8 cellular contexts compared by ENCODE assay signal in genomic region chr3:161221881-161222600, GRCh38. TPM values are rescaled to one million over a fixed set of nuclear protein-coding genes. Genes with fewer than 3 reads are reported as not detected.
A peak's percentile ranks its signal among the peaks of the same experiment; 100 is the strongest.
DNase-seq lines count a peak whose midpoint lies in the region; ATAC-seq, FAIRE-seq and TF ChIP-seq lines count a peak whose summit lies in the region.

No MANE protein-coding gene starts in this region.

- no peak overlapping the region for H3K23ac ChIP-seq in H9 (ENCODE audit: insufficient read length, low read depth, low read length)
- no peak overlapping the region for H3K23ac ChIP-seq in mesenchymal stem cell (ENCODE audit: low read length in 2 of 2)

- H3K56ac ChIP-seq in H9 (ENCODE audit: insufficient read length, low read depth, low read length): no peak overlapping the region

- ATAC-seq in CD4-positive, alpha-beta T cell (ENCODE audit: poor library complexity): no peak
- ATAC-seq in GM21360 (IDR thresholded peaks at IDR 0.05; ENCODE audit: unreplicated experiment): no peak

- H3K9me3 Mint-ChIP-seq in CD4-positive, alpha-beta T cell: no peaks in the 10 kb centered on the region
- peaks cover 2 to 3% of the 10 kb centered on the region in 2 experiments; a peak in 4 of 5 replicates for H3K9me3 Mint-ChIP-seq in H9

- no peaks in the 10 kb centered on the region for H3K9me3 ChIP-seq in CD4-positive, alpha-beta T cell (ENCODE audit: control insufficient read depth, low read length)
- no peaks in the 10 kb centered on the region for H3K9me3 ChIP-seq in H9 (ENCODE audit: control insufficient read depth, low read depth, low read length)
- no peaks in the 10 kb centered on the region for H3K9me3 ChIP-seq in duodenal mucosa (ENCODE audit: control insufficient read depth in 1 of 2, low read length in 2 of 2)
- no peaks in the 10 kb centered on the region for H3K9me3 ChIP-seq in mesenchymal stem cell (ENCODE audit: control insufficient read depth, low read length)

- POLR2A ChIA-PET in CD4-positive, alpha-beta T cell (lab: Charles Lee): interaction anchor here (0.6 to 2.8 kb wide), 8 partner anchors 9 to 808 kb away, joined by 3 to 11 read pairs (median 4); no protein-coding TSS in a partner anchor
- POLR2A ChIA-PET in RWPE1 (lab: Yijun Ruan, JAX; ENCODE audit: low non-redundant PET): no interaction called here

- intact Hi-C loops in CD4-positive, alpha-beta T cell (cut with DNase I, micrococcal nuclease): loop anchor here in 1 of 2 experiments (5.0 kb wide), 3 partner anchors 465 to 825 kb away; partner anchors contain the start of genes IFT80, KPNA4, PPM1L and SMC4

- no peaks in the 10 kb centered on the region for H4K20me1 ChIP-seq in H9 (ENCODE audit: control insufficient read depth, insufficient read depth, insufficient read length)

- H3K27ac ChIP-seq in CD4-positive, alpha-beta T cell (ENCODE audit: low read depth, low read length): no peak overlapping the region
- H3K27ac ChIP-seq in H9 (ENCODE audit: insufficient read length, low read depth, low read length): no peak overlapping the region
- peak overlapping the region; percentile 82 for H3K27ac ChIP-seq in RWPE1
- H3K27ac ChIP-seq in duodenal mucosa (ENCODE audit: low read depth, low read length): peak overlapping the region; percentile 86
- no peak overlapping the region for H3K27ac ChIP-seq in mesenchymal stem cell (ENCODE audit: low read length, poor library complexity, severe bottlenecking)

- H2BK20ac ChIP-seq in H9 (ENCODE audit: low read depth, low read length, poor library complexity, severe bottlenecking): no peak overlapping the region

- H3K23me2 ChIP-seq in H9 (ENCODE audit: insufficient read length, low read depth, low read length, poor library complexity, severe bottlenecking): peaks cover 3% of the 10 kb centered on the region

- peak overlapping the region; percentile 94 for H3K27ac Mint-ChIP-seq in CD4-positive, alpha-beta T cell
- H3K27ac Mint-ChIP-seq in H9: peak overlapping the region in 2 of 3 experiments; percentile 79 to 93; a peak in 4 of 7 replicates

- H3K14ac ChIP-seq in H9 (ENCODE audit: insufficient read depth, low read length) (no peak overlapping the region), mesenchymal stem cell (ENCODE audit: low read length in 2 of 2) (no peak overlapping the region)

- no peak overlapping the region for H4K8ac ChIP-seq in H9 (replicated peaks; ENCODE audit: insufficient read length, low read depth, low read length)
- H4K8ac ChIP-seq in mesenchymal stem cell (ENCODE audit: low read length): no peak overlapping the region

- no peak overlapping the region for H3K4ac ChIP-seq in H9 (ENCODE audit: low read depth, low read length)
- H3K4ac ChIP-seq in mesenchymal stem cell (ENCODE audit: low read depth in 1 of 2, low read length in 2 of 2): no peak overlapping the region

- FAIRE-seq in urothelium cell line (lab: Jason Lieb, UNC): no peak

- H3K27me3 ChIP-seq in CD4-positive, alpha-beta T cell (ENCODE audit: control insufficient read depth, insufficient read depth, low read length): no peaks in the 10 kb centered on the region
- H3K27me3 ChIP-seq in H9 (ENCODE audit: insufficient read depth, low read length) (no peaks in the 10 kb centered on the region), duodenal mucosa (ENCODE audit: control insufficient read depth in 1 of 2, insufficient read depth in 2 of 2, low read length in 2 of 2) (no peaks in the 10 kb centered on the region), mesenchymal stem cell (ENCODE audit: control insufficient read depth in 1 of 2, insufficient read depth in 1 of 2, low read length in 2 of 2) (no peaks in the 10 kb centered on the region)

- peaks cover 9% of the 10 kb centered on the region; the same call in 1 of the 2 replicates for H3K79me2 ChIP-seq in H9 (ENCODE audit: insufficient read depth, low read length)

- H4K91ac ChIP-seq in H9 (ENCODE audit: insufficient read length, low read depth, low read length): no peak overlapping the region
- H4K91ac ChIP-seq in mesenchymal stem cell (ENCODE audit: low read length): no peak overlapping the region

- H3K9ac ChIP-seq in H9 (ENCODE audit: extremely low read depth, insufficient read length, low read length) (peak overlapping the region; percentile 91), duodenal mucosa (ENCODE audit: low read depth in 1 of 2, low read length in 2 of 2) (peak overlapping the region; percentile 92 to 94), mesenchymal stem cell (ENCODE audit: low read length) (peak overlapping the region; percentile 96)

- H3K27me3 Mint-ChIP-seq in CD4-positive, alpha-beta T cell: peaks cover 3% of the 10 kb centered on the region
- no peaks in the 10 kb centered on the region for H3K27me3 Mint-ChIP-seq in H9 (ENCODE audit: low read depth)

- peak overlapping the region; percentile 94 to 99 for H3K4me3 ChIP-seq in duodenal mucosa (ENCODE audit: low read depth in 1 of 2, low read length in 2 of 2)
- peak overlapping the region; percentile 91 to 92 for H3K4me3 ChIP-seq in mesenchymal stem cell (ENCODE audit: insufficient read depth in 1 of 2, low read depth in 1 of 2, low read length in 2 of 2)

- no peak overlapping the region for H2BK15ac ChIP-seq in H9 (ENCODE audit: low read depth, low read length)
- H2BK15ac ChIP-seq in mesenchymal stem cell (ENCODE audit: low read depth, poor library complexity, severe bottlenecking): no peak overlapping the region

- no peak overlapping the region for H3T11ph ChIP-seq in H9 (ENCODE audit: low read length)

- H3K36me3 ChIP-seq in duodenal mucosa (ENCODE audit: control insufficient read depth in 1 of 2, insufficient read depth in 2 of 2, low read length in 2 of 2) (peaks cover 0 to 12% of the 10 kb centered on the region in 2 donors), mesenchymal stem cell (ENCODE audit: control insufficient read depth in 1 of 2, insufficient read depth in 2 of 2, low read depth in 1 of 2, low read length in 2 of 2) (peaks cover 3 to 22% of the 10 kb centered on the region in 2 experiments)

- peaks cover 49% of the 10 kb centered on the region for H3K36me3 Mint-ChIP-seq in CD4-positive, alpha-beta T cell (ENCODE audit: low read depth)
- peaks cover 8 to 24% (median 16%) of the 10 kb centered on the region in 3 experiments for H3K36me3 Mint-ChIP-seq in H9 (ENCODE audit: insufficient read depth in 1 of 3, low read depth in 3 of 3)

- peak overlapping the region; percentile 84 for H3K4me2 ChIP-seq in H9 (ENCODE audit: insufficient read depth, insufficient read length, low read length)
- peak overlapping the region; percentile 77 for H3K4me2 ChIP-seq in mesenchymal stem cell (ENCODE audit: low read length, poor library complexity, severe bottlenecking)

- H2BK120ac ChIP-seq in H9 (ENCODE audit: low read depth, low read length, poor library complexity, severe bottlenecking) (no peak overlapping the region), mesenchymal stem cell (ENCODE audit: low read depth, low read length) (no peak overlapping the region)

- H3K18ac ChIP-seq in H9 (ENCODE audit: insufficient read length, low read depth, low read length) (no peak overlapping the region), mesenchymal stem cell (ENCODE audit: low read depth in 1 of 2, low read length in 2 of 2) (no peak overlapping the region)

- CTCF ChIA-PET in CD4-positive, alpha-beta T cell (lab: Charles Lee): interaction anchor here (1.1 kb wide), 1 partner anchor 9 kb away, joined by 3 read pairs; no protein-coding TSS in a partner anchor
- CTCF ChIA-PET in RWPE1 (lab: Yijun Ruan, JAX): no interaction called here

- H3K4me1 ChIP-seq in H9 (ENCODE audit: insufficient read depth, low read length): no peaks in the 10 kb centered on the region
- H3K4me1 ChIP-seq in duodenal mucosa (ENCODE audit: control insufficient read depth in 1 of 2, insufficient read depth in 2 of 2, low read length in 2 of 2): peaks cover 7 to 12% of the 10 kb centered on the region in 2 donors
- peaks cover 3% of the 10 kb centered on the region for H3K4me1 ChIP-seq in mesenchymal stem cell (ENCODE audit: control insufficient read depth, insufficient read depth, low read depth, low read length)

- peak overlapping the region; percentile 95 for H3K4me3 Mint-ChIP-seq in CD4-positive, alpha-beta T cell
- H3K4me3 Mint-ChIP-seq in H9: peak overlapping the region; percentile 89 to 94

- no peak overlapping the region for H2AK5ac ChIP-seq in H9 (ENCODE audit: insufficient read length, low read length)
- no peak overlapping the region for H2AK5ac ChIP-seq in mesenchymal stem cell (ENCODE audit: low read length, severe bottlenecking)

- H3K4me1 Mint-ChIP-seq in CD4-positive, alpha-beta T cell (ENCODE audit: low read depth): peaks cover 46% of the 10 kb centered on the region
- peaks cover 16 to 19% of the 10 kb centered on the region in 2 experiments for H3K4me1 Mint-ChIP-seq in H9

- H2BK12ac ChIP-seq in H9 (ENCODE audit: insufficient read length, low read depth, low read length) (no peak overlapping the region), mesenchymal stem cell (ENCODE audit: low read length in 2 of 2) (no peak overlapping the region)

- no CpG with 5 or more reads among the region's 17 CpGs for WGBS in H9 (ENCODE audit: extremely low coverage, insufficient read length, low lambda C conversion rate)
- WGBS in mesenchymal stem cell: 5% methylated on average over 3 of the region's 17 CpGs

- DNase-seq in CD4-positive, alpha-beta T cell: no peak
- no peak for DNase-seq in H9
- DNase-seq in RWPE1 (ENCODE audit: low spot score): peak; percentile 26
- peak; percentile 59 for DNase-seq in mesenchymal stem cell
- DNase-seq in urothelium cell line (ENCODE audit: low spot score): peak; percentile 4
- no peak for DNase-seq in DMS114 treated with DMSO at 0.1 percent for 48 hours (lab: John Stamatoyannopoulos, UW; ENCODE audit: unreplicated experiment)

- no peak for TF ChIP-seq CTCF in CD4-positive, alpha-beta T cell (IDR thresholded peaks at IDR 0.05)
- TF ChIP-seq CTCF in H9 (conservative IDR thresholded peaks at IDR 0.05) (no peak), RWPE1 (conservative IDR thresholded peaks at IDR 0.05; ENCODE audit: low read depth) (no peak)

- H3K79me1 ChIP-seq in H9 (ENCODE audit: insufficient read depth, low read depth, low read length, poor library complexity, severe bottlenecking) (no peaks in the 10 kb centered on the region), mesenchymal stem cell (replicated peaks; ENCODE audit: low read length, poor library complexity, severe bottlenecking) (peaks cover 3% of the 10 kb centered on the region)

- H2BK5ac ChIP-seq in H9 (ENCODE audit: insufficient read length, low read length): no peak overlapping the region
- no peak overlapping the region for H2BK5ac ChIP-seq in mesenchymal stem cell (ENCODE audit: low read depth, low read length, poor library complexity, severe bottlenecking)

- H2AFZ ChIP-seq in H9 (ENCODE audit: low read length) (no peak overlapping the region), mesenchymal stem cell (ENCODE audit: low read depth, low read length) (no peak overlapping the region)

- H4K5ac ChIP-seq in H9 (ENCODE audit: insufficient read length, low read depth, low read length): no peak overlapping the region

RNA-seq across cellular contexts. Expression of gene NMD3, which starts 0.9 kb away (rescaled TPM):
- total RNA-seq in CD4-positive, alpha-beta T cell: 10 to 100 TPM; 58.4 to 60.1 TPM
- 55.5 and 55.6 TPM in 2 replicates for total RNA-seq in H9 (2021)
- polyA plus RNA-seq in mesenchymal stem cell (2013, experiment 1 of 2): 37.8 TPM
- polyA plus RNA-seq in mesenchymal stem cell (2013, experiment 2 of 2): 37.6 TPM

Comparison
In these comparisons a context has a peak if more than half of its experiments do, and no peak if none do; other contexts are left out.
1. DNase-seq: peak in RWPE1 (single experiment), mesenchymal stem cell (single experiment) and urothelium cell line (single experiment); none in CD4-positive, alpha-beta T cell (0 of 10), H9 (single experiment) and DMS114 treated with DMSO at 0.1 percent for 48 hours (single experiment).
2. H3K27ac ChIP-seq: peak in RWPE1 (single experiment) and duodenal mucosa (single experiment); none in CD4-positive, alpha-beta T cell (single experiment), H9 (single experiment) and mesenchymal stem cell (single experiment).
3. Peak in every context shown above with its lines, with median percentiles within 50 percentile points of each other: H3K9ac ChIP-seq.